In genomic region chr11:44950036-44950624, GRCh38 we compare ENCODE assay signal across 7 cellular contexts. TPM values are rescaled to one million over a fixed set of nuclear protein-coding genes. Genes with fewer than 3 reads are reported as not detected.
DNase-seq lines count a peak whose midpoint lies in the region; ATAC-seq and TF ChIP-seq lines count a peak whose summit lies in the region.

No MANE protein-coding gene starts in this region.

- no peak overlapping the region for H3K27ac Mint-ChIP-seq in endothelial cell (ENCODE audit: unreplicated experiment)
- H3K27ac Mint-ChIP-seq in nephron, result no peak overlapping the region

- no peak for TF ChIP-seq CTCF in HL-60 (IDR thresholded peaks at IDR 0.05; ENCODE audit: insufficient read depth, low read length)
- no peak for TF ChIP-seq CTCF in WI38 (IDR thresholded peaks at IDR 0.05; ENCODE audit: low read depth, low read length)
- TF ChIP-seq CTCF in endothelial cell (IDR thresholded peaks at IDR 0.05; ENCODE audit: unreplicated experiment), result no peak
- TF ChIP-seq CTCF in nephron (IDR thresholded peaks at IDR 0.05; ENCODE audit: unreplicated experiment in 3 of 3), result no peak
- no peak for TF ChIP-seq CTCF in GM13977 (IDR thresholded peaks at IDR 0.05; ENCODE audit: extremely low read depth, insufficient read depth, missing control alignments)

- ATAC-seq in GM18502 (IDR thresholded peaks at IDR 0.05; ENCODE audit: poor library complexity, unreplicated experiment), result no peak

- H3K9me3 Mint-ChIP-seq in endothelial cell (ENCODE audit: unreplicated experiment) (no peaks in the 10 kb centered on the region), nephron (no peaks in the 10 kb centered on the region)

- H3K27me3 Mint-ChIP-seq in endothelial cell (ENCODE audit: unreplicated experiment) (peaks cover 16% of the 10 kb centered on the region), nephron (ENCODE audit: low read depth) (peaks cover 15% of the 10 kb centered on the region)

- H3K4me1 Mint-ChIP-seq in endothelial cell (ENCODE audit: unreplicated experiment) (peaks cover 36% of the 10 kb centered on the region), nephron (peaks cover 41% of the 10 kb centered on the region)

- in situ Hi-C loops in GM13977 (cut with MboI; ENCODE audit: low pct_unique_long_range_greater_than_20kb, low sequenced_read_pairs, unreplicated experiment), result no loop called here

- H3K27ac ChIP-seq in HL-60 (replicated peaks), result peak overlapping the region; percentile 44

- H3K36me3 Mint-ChIP-seq in endothelial cell (ENCODE audit: low read depth, unreplicated experiment) (peaks cover 4% of the 10 kb centered on the region), nephron (ENCODE audit: low read depth) (peaks cover 4% of the 10 kb centered on the region)

- DNase-seq in HL-60 (ENCODE audit: low read depth in 1 of 2, low spot score in 1 of 2) (no peak), endothelial cell (ENCODE audit: low spot score) (peak; percentile 56), GM13977 (ENCODE audit: low spot score) (no peak), ureter (ENCODE audit: low spot score) (no peak)

- H3K4me3 Mint-ChIP-seq in endothelial cell (ENCODE audit: unreplicated experiment), result peak overlapping the region; percentile 86
- H3K4me3 Mint-ChIP-seq in nephron, result peak overlapping the region; percentile 88 to 92 (median 91)

- H3K4me3 ChIP-seq in HL-60 (replicated peaks; ENCODE audit: insufficient read depth, low read length) (peak overlapping the region; percentile 73), WI38 (ENCODE audit: low read depth, low read length) (peak overlapping the region; percentile 32)

- peaks cover 12% of the 10 kb centered on the region for H3K27me3 ChIP-seq in HL-60 (ENCODE audit: insufficient read depth, poor library complexity, severe bottlenecking)

RNA-seq across cellular contexts. Expression of gene TP53I11, which starts 0.6 kb away (rescaled TPM):
- total RNA-seq in endothelial cell (ENCODE audit: unreplicated experiment), result 149 TPM
- 67.7 TPM for total RNA-seq in ureter
